Comparison of ENCODE assay signal across 27 cellular contexts in genomic region chr1:77407738-77408375, GRCh38.
DNase-seq lines count a peak whose midpoint lies in the region; ATAC-seq and FAIRE-seq lines count a peak whose summit lies in the region.
"Had no signal": no experiment of that assay in that cellular context is flagged by ENCODE, and none has a peak within 500 bp of the region (broad histone marks: within the 10 kb centered on the region; RNA-seq: fewer than 3 reads in every experiment).

No MANE protein-coding gene starts in this region.

- no peak overlapping the region for H2BK15ac ChIP-seq in neuronal stem cell (ENCODE audit: low read length)

- DNase-seq in GM04503 (ENCODE audit: low read depth) = peak; percentile 65
- peak; percentile 45 for DNase-seq in RPMI7951 (ENCODE audit: low read depth)
- DNase-seq in renal cortical epithelial cell (ENCODE audit: low read depth) = peak; percentile 13
- no peak for DNase-seq in neuronal stem cell (ENCODE audit: low spot score)
- DNase-seq in stimulated activated CD4-positive, alpha-beta T cell treated with anti-CD3 and anti-CD28 coated beads, Interleukin-12 subunit alpha, Interleukin-12 subunit beta, amount 100 ng/mL, for 4 hours = no peak
- DNase-seq: activated CD8-positive, alpha-beta memory T cell treated with anti-CD3 and anti-CD28 coated beads for 24 hours; activated naive CD4-positive, alpha-beta T cell treated with anti-CD3 and anti-CD28 coated beads for 36 hours; activated T-cell treated with anti-CD3 and anti-CD28 coated beads, Interleukin-2, amount 50 U/mL, for 4 hours; anterior cingulate cortex; CD4-positive, CD25-positive, alpha-beta regulatory T cell; effector memory CD8-positive, alpha-beta T cell; left ventricle myocardium superior; NCI-H187 treated with DMSO at 0.1 percent for 48 hours; NCI-H2227 treated with DMSO at 0.1 percent for 48 hours; pancreas; SHP77; sigmoid colon; substantia nigra; T-helper 1 cell had no signal

- no peak overlapping the region for H3K4me3 ChIP-seq in neuronal stem cell (ENCODE audit: low read length in 2 of 2)
- H3K4me3 ChIP-seq: hepatocyte, pancreas, sigmoid colon had no signal

- H2BK12ac ChIP-seq in neuronal stem cell (ENCODE audit: low read length) = no peak overlapping the region

- no peak for ATAC-seq in HG03139 (IDR thresholded peaks at IDR 0.05; ENCODE audit: unreplicated experiment)
- no peak for ATAC-seq in GM18870 (IDR thresholded peaks at IDR 0.05; ENCODE audit: unreplicated experiment)
- ATAC-seq: activated T-cell treated with anti-CD3 and anti-CD28 coated beads, Interleukin-2, amount 50 U/mL, for 4 hours; effector memory CD8-positive, alpha-beta T cell; left ventricle myocardium superior; natural killer cell treated with Interleukin-12 subunit alpha and Interleukin-12 subunit beta and Interleukin-15 and Interleukin-18, amount 100 ng/mL, for 72 hours; pancreas had no signal

- no peak overlapping the region for H2AK5ac ChIP-seq in neuronal stem cell (ENCODE audit: low read depth, low read length)

- no peak overlapping the region for H3K9ac ChIP-seq in neuronal stem cell (ENCODE audit: low read depth, low read length, poor library complexity)

- FAIRE-seq in endometrium (lab: Jason Lieb, UNC) = peak; percentile 35
- FAIRE-seq: G401.6, TTC549, urothelium cell line had no signal

- no peak overlapping the region for H4K8ac ChIP-seq in neuronal stem cell (ENCODE audit: low read depth, low read length)

- H2BK120ac ChIP-seq in neuronal stem cell (ENCODE audit: low read depth, low read length) = no peak overlapping the region

- no peak overlapping the region for H3K27ac ChIP-seq in neuronal stem cell (replicated peaks; ENCODE audit: low read length)
- H3K27ac ChIP-seq: hepatocyte, pancreas, sigmoid colon had no signal

- H3K79me1 ChIP-seq in neuronal stem cell (ENCODE audit: low read depth, low read length) = no peaks in the 10 kb centered on the region

- peaks cover 7 to 11% of the 10 kb centered on the region in 2 donors for H3K4me1 ChIP-seq in neuronal stem cell (ENCODE audit: control insufficient read depth in 2 of 2, insufficient read depth in 1 of 2, low read depth in 1 of 2, low read length in 2 of 2)
- H3K4me1 ChIP-seq: pancreas, sigmoid colon had no signal

- no peaks in the 10 kb centered on the region for H3K27me3 ChIP-seq in neuronal stem cell (ENCODE audit: control insufficient read depth in 3 of 3, insufficient read depth in 3 of 3, low read depth in 1 of 3, low read length in 3 of 3)
- H3K27me3 ChIP-seq: hepatocyte, sigmoid colon had no signal

- H3K4me2 ChIP-seq in neuronal stem cell (ENCODE audit: insufficient read depth, low read length, poor library complexity, severe bottlenecking) = no peak overlapping the region
- H3K4me2 ChIP-seq: hepatocyte had no signal

- no peak overlapping the region for H2BK5ac ChIP-seq in neuronal stem cell (ENCODE audit: low read length)

- no peak overlapping the region for H4K91ac ChIP-seq in neuronal stem cell (ENCODE audit: low read depth, low read length, poor library complexity)

- H3K23ac ChIP-seq in neuronal stem cell (ENCODE audit: low read depth, low read length, poor library complexity) = no peak overlapping the region

- H2AFZ ChIP-seq in neuronal stem cell (ENCODE audit: low read length) = no peak overlapping the region
- H2AFZ ChIP-seq: hepatocyte had no signal

- peaks cover 0 to 9% of the 10 kb centered on the region in 2 donors for H3K9me3 ChIP-seq in neuronal stem cell (replicated peaks in 1 of 2; ENCODE audit: control insufficient read depth in 2 of 2, insufficient read depth in 1 of 2, low read depth in 1 of 2, low read length in 2 of 2)
- H3K9me3 ChIP-seq: pancreas, sigmoid colon had no signal

- no peak overlapping the region for H3K18ac ChIP-seq in neuronal stem cell (ENCODE audit: low read length)

- no peak overlapping the region for H3K14ac ChIP-seq in neuronal stem cell (ENCODE audit: low read length)

- H3K36me3 ChIP-seq in neuronal stem cell (replicated peaks in 1 of 2; ENCODE audit: control insufficient read depth in 2 of 2, insufficient read depth in 2 of 2, low read length in 2 of 2) = no peaks in the 10 kb centered on the region
- H3K36me3 ChIP-seq: pancreas, sigmoid colon had no signal

- no peak overlapping the region for H3K4ac ChIP-seq in neuronal stem cell (ENCODE audit: low read length)

Comparison
In these comparisons a context has a peak if more than half of its experiments do, and no peak if none do; other contexts are left out.
1. DNase-seq: peak in GM04503 (single experiment), RPMI7951 (single experiment) and renal cortical epithelial cell (single experiment); none in neuronal stem cell (single experiment) and stimulated activated CD4-positive, alpha-beta T cell treated with anti-CD3 and anti-CD28 coated beads, Interleukin-12 subunit alpha, Interleukin-12 subunit beta, amount 100 ng/mL, for 4 hours (single experiment).